In genomic region chrX:38807873-38808272, GRCh38 we compare ENCODE assay signal across 11 cellular contexts. TPM values are rescaled to one million over a fixed set of nuclear protein-coding genes. Genes with fewer than 3 reads are reported as not detected.
DNase-seq lines count a peak whose midpoint lies in the region; ATAC-seq and TF ChIP-seq lines count a peak whose summit lies in the region.
"Had no signal": no experiment of that assay in that cellular context is flagged by ENCODE, and none has a peak within 500 bp of the region (broad histone marks: within the 10 kb centered on the region; RNA-seq: fewer than 3 reads in every experiment).

No MANE protein-coding gene starts in this region.

- no peak for TF ChIP-seq CTCF in H9 (conservative IDR thresholded peaks at IDR 0.05)

- ATAC-seq in CD4-positive, CD25-positive, alpha-beta regulatory T cell (ENCODE audit: low read depth in 2 of 2): no peak

- no peak overlapping the region for H2BK12ac ChIP-seq in H9 (ENCODE audit: insufficient read length, low read depth, low read length)

- no peaks in the 10 kb centered on the region for H3K27me3 Mint-ChIP-seq in CD4-positive, CD25-positive, alpha-beta regulatory T cell
- H3K27me3 Mint-ChIP-seq in H9 (ENCODE audit: low read depth): no peaks in the 10 kb centered on the region
- no peaks in the 10 kb centered on the region for H3K27me3 Mint-ChIP-seq in activated T-helper 1 cell treated with anti-CD3 and anti-CD28 coated beads, Interleukin-12 subunit alpha, Interleukin-12 subunit beta, Interleukin-2, Interleukin-4 antibody, amounts not matched to agents 30 ng/mL and 10 ng/mL and 1 ng/mL, durations not matched to agents 14 hours and 24 hours and 36 hours (ENCODE audit: insufficient read depth)

- no peak overlapping the region for H2AK5ac ChIP-seq in H9 (ENCODE audit: insufficient read length, low read length)

- H3K4me2 ChIP-seq in H9 (ENCODE audit: insufficient read depth, insufficient read length, low read length): no peak overlapping the region

- H2BK20ac ChIP-seq in H9 (ENCODE audit: low read depth, low read length, poor library complexity, severe bottlenecking): no peak overlapping the region

- no peak overlapping the region for H2AFZ ChIP-seq in H9 (ENCODE audit: low read length)

- H3K18ac ChIP-seq in H9 (ENCODE audit: insufficient read length, low read depth, low read length): no peak overlapping the region

- H3K27ac Mint-ChIP-seq in CD4-positive, CD25-positive, alpha-beta regulatory T cell: peak overlapping the region in 2 of 3 donors; percentile 6 to 76
- H3K27ac Mint-ChIP-seq in H9: peak overlapping the region in 1 of 3 experiments; percentile 36; a peak in 2 of 7 replicates
- H3K27ac Mint-ChIP-seq in activated T-helper 1 cell treated with anti-CD3 and anti-CD28 coated beads, Interleukin-12 subunit alpha, Interleukin-12 subunit beta, Interleukin-2, Interleukin-4 antibody, amounts not matched to agents 30 ng/mL and 10 ng/mL and 1 ng/mL, durations not matched to agents 14 hours and 24 hours and 36 hours: peak overlapping the region; percentile 7

- no peaks in the 10 kb centered on the region for H3K36me3 ChIP-seq in CD4-positive, CD25-positive, alpha-beta regulatory T cell (ENCODE audit: control insufficient read depth, insufficient read depth, low read length)
- H3K36me3 ChIP-seq: prostate gland had no signal

- H3K4me3 ChIP-seq in CD4-positive, CD25-positive, alpha-beta regulatory T cell (ENCODE audit: low read depth, low read length): peak overlapping the region; percentile 74
- H3K4me3 ChIP-seq: prostate gland had no signal

- H3K27ac ChIP-seq in CD4-positive, CD25-positive, alpha-beta regulatory T cell (ENCODE audit: insufficient read depth, low read length, poor library complexity, severe bottlenecking): peak overlapping the region; percentile 3
- H3K27ac ChIP-seq in H9 (ENCODE audit: insufficient read length, low read depth, low read length): peak overlapping the region; percentile 10
- H3K27ac ChIP-seq: prostate gland had no signal

- no peak overlapping the region for H2BK120ac ChIP-seq in H9 (ENCODE audit: low read depth, low read length, poor library complexity, severe bottlenecking)

- no peak overlapping the region for H4K5ac ChIP-seq in H9 (ENCODE audit: insufficient read length, low read depth, low read length)

- H3K23me2 ChIP-seq in H9 (ENCODE audit: insufficient read length, low read depth, low read length, poor library complexity, severe bottlenecking): peaks cover 7% of the 10 kb centered on the region

- H3K9ac ChIP-seq in H9 (ENCODE audit: extremely low read depth, insufficient read length, low read length): no peak overlapping the region

- no peaks in the 10 kb centered on the region for H3K36me3 Mint-ChIP-seq in CD4-positive, CD25-positive, alpha-beta regulatory T cell
- H3K36me3 Mint-ChIP-seq in H9 (ENCODE audit: insufficient read depth in 1 of 3, low read depth in 3 of 3): peaks cover 25 to 33% (median 28%) of the 10 kb centered on the region in 3 experiments
- H3K36me3 Mint-ChIP-seq in activated T-helper 1 cell treated with anti-CD3 and anti-CD28 coated beads, Interleukin-12 subunit alpha, Interleukin-12 subunit beta, Interleukin-2, Interleukin-4 antibody, amounts not matched to agents 30 ng/mL and 10 ng/mL and 1 ng/mL, durations not matched to agents 14 hours and 24 hours and 36 hours (ENCODE audit: low read depth): peaks cover 27% of the 10 kb centered on the region

- no peak overlapping the region for H3K56ac ChIP-seq in H9 (ENCODE audit: insufficient read length, low read depth, low read length)

- no peak overlapping the region for H3K23ac ChIP-seq in H9 (ENCODE audit: insufficient read length, low read depth, low read length)

- no peak overlapping the region for H2BK5ac ChIP-seq in H9 (ENCODE audit: insufficient read length, low read length)

- peaks cover 15 to 62% (median 23%) of the 10 kb centered on the region in 4 donors for H3K4me1 Mint-ChIP-seq in CD4-positive, CD25-positive, alpha-beta regulatory T cell
- peaks cover 19 to 20% of the 10 kb centered on the region in 2 experiments for H3K4me1 Mint-ChIP-seq in H9
- peaks cover 33% of the 10 kb centered on the region for H3K4me1 Mint-ChIP-seq in activated T-helper 1 cell treated with anti-CD3 and anti-CD28 coated beads, Interleukin-12 subunit alpha, Interleukin-12 subunit beta, Interleukin-2, Interleukin-4 antibody, amounts not matched to agents 30 ng/mL and 10 ng/mL and 1 ng/mL, durations not matched to agents 14 hours and 24 hours and 36 hours (ENCODE audit: low read depth)

- H3K4me1 ChIP-seq in CD4-positive, CD25-positive, alpha-beta regulatory T cell (ENCODE audit: control insufficient read depth, insufficient read depth, low read length, poor library complexity, severe bottlenecking): peaks cover 20% of the 10 kb centered on the region
- peaks cover 4% of the 10 kb centered on the region for H3K4me1 ChIP-seq in H9 (ENCODE audit: insufficient read depth, low read length)
- H3K4me1 ChIP-seq: prostate gland had no signal

- H3K9me3 ChIP-seq in CD4-positive, CD25-positive, alpha-beta regulatory T cell (ENCODE audit: control insufficient read depth in 2 of 2, low read length in 2 of 2): no peaks in the 10 kb centered on the region
- no peaks in the 10 kb centered on the region for H3K9me3 ChIP-seq in H9 (ENCODE audit: control insufficient read depth, low read depth, low read length)
- H3K9me3 ChIP-seq: prostate gland had no signal

- intact Hi-C loops in activated T-helper 1 cell treated with anti-CD3 and anti-CD28 coated beads, Interleukin-12 subunit alpha, Interleukin-12 subunit beta, Interleukin-2, Interleukin-4 antibody, amounts not matched to agents 30 ng/mL and 10 ng/mL and 1 ng/mL, durations not matched to agents 14 hours and 24 hours and 36 hours (cut with micrococcal nuclease): loop anchor here (2.0 to 10.0 kb wide), 5 partner anchors 164 to 1063 kb away; no protein-coding TSS in a partner anchor

- H3K9me3 Mint-ChIP-seq in CD4-positive, CD25-positive, alpha-beta regulatory T cell: peaks cover 0 to 3% (median 0%) of the 10 kb centered on the region in 7 donors
- H3K9me3 Mint-ChIP-seq in H9: peaks cover 59 to 68% of the 10 kb centered on the region in 2 experiments
- no peaks in the 10 kb centered on the region for H3K9me3 Mint-ChIP-seq in activated T-helper 1 cell treated with anti-CD3 and anti-CD28 coated beads, Interleukin-12 subunit alpha, Interleukin-12 subunit beta, Interleukin-2, Interleukin-4 antibody, amounts not matched to agents 30 ng/mL and 10 ng/mL and 1 ng/mL, durations not matched to agents 14 hours and 24 hours and 36 hours

- H4K91ac ChIP-seq in H9 (ENCODE audit: insufficient read length, low read depth, low read length): no peak overlapping the region

- H3T11ph ChIP-seq in H9 (ENCODE audit: low read length): no peak overlapping the region

- peaks cover 11% of the 10 kb centered on the region; the same call in 1 of the 2 replicates for H3K79me2 ChIP-seq in H9 (ENCODE audit: insufficient read depth, low read length)

- no peaks in the 10 kb centered on the region for H4K20me1 ChIP-seq in H9 (ENCODE audit: control insufficient read depth, insufficient read depth, insufficient read length)

- H2BK15ac ChIP-seq in H9 (ENCODE audit: low read depth, low read length): no peak overlapping the region

- H3K27me3 ChIP-seq in CD4-positive, CD25-positive, alpha-beta regulatory T cell (ENCODE audit: control insufficient read depth, insufficient read depth, low read length): no peaks in the 10 kb centered on the region
- no peaks in the 10 kb centered on the region for H3K27me3 ChIP-seq in H9 (ENCODE audit: insufficient read depth, low read length)

- H3K79me1 ChIP-seq in H9 (ENCODE audit: insufficient read depth, low read depth, low read length, poor library complexity, severe bottlenecking): no peaks in the 10 kb centered on the region

- peak overlapping the region in 2 of 4 donors; percentile 92 to 94 for H3K4me3 Mint-ChIP-seq in CD4-positive, CD25-positive, alpha-beta regulatory T cell
- no peak overlapping the region for H3K4me3 Mint-ChIP-seq in H9
- peak overlapping the region; percentile 89 for H3K4me3 Mint-ChIP-seq in activated T-helper 1 cell treated with anti-CD3 and anti-CD28 coated beads, Interleukin-12 subunit alpha, Interleukin-12 subunit beta, Interleukin-2, Interleukin-4 antibody, amounts not matched to agents 30 ng/mL and 10 ng/mL and 1 ng/mL, durations not matched to agents 14 hours and 24 hours and 36 hours

- no peak overlapping the region for H4K8ac ChIP-seq in H9 (replicated peaks; ENCODE audit: insufficient read length, low read depth, low read length)

- no peak overlapping the region for H3K4ac ChIP-seq in H9 (ENCODE audit: low read depth, low read length)

- H3K14ac ChIP-seq in H9 (ENCODE audit: insufficient read depth, low read length): no peak overlapping the region

- no peak for DNase-seq in CD4-positive, CD25-positive, alpha-beta regulatory T cell
- DNase-seq in H9: no peak
- no peak for DNase-seq in activated T-helper 1 cell treated with anti-CD3 and anti-CD28 coated beads, Interleukin-12 subunit alpha, Interleukin-12 subunit beta, Interleukin-2, Interleukin-4 antibody, amounts not matched to agents 30 ng/mL and 10 ng/mL and 1 ng/mL, durations not matched to agents 14 hours and 24 hours and 36 hours (ENCODE audit: low spot score)
- DNase-seq in iris pigment epithelial cell (ENCODE audit: low read depth): peak; percentile 6
- no peak for DNase-seq in stimulated activated naive CD4-positive, alpha-beta T cell (lab: John Stamatoyannopoulos, UW)
- DNase-seq in LoVo (ENCODE audit: low spot score): no peak
- DNase-seq in hepatic stellate cell (ENCODE audit: low spot score): no peak
- DNase-seq: midbrain; NCI-H2029 treated with DMSO at 0.1 percent for 48 hours; stimulated activated CD4-positive, alpha-beta T cell treated with anti-CD3 and anti-CD28 coated beads, Interleukin-4, amount 100 ng/mL, for 24 hours had no signal

RNA-seq across cellular contexts. Expression of gene MID1IP1, which starts 6.6 kb away (rescaled TPM):
- 13.0 TPM for total RNA-seq in CD4-positive, CD25-positive, alpha-beta regulatory T cell
- polyA plus RNA-seq in CD4-positive, CD25-positive, alpha-beta regulatory T cell: 10 to 100 TPM in 3 of 4 donors, 1 to 10 TPM in 1; 8.8 to 17.3 (median 13.7) TPM
- 100 and 102 TPM in 2 replicates for total RNA-seq in H9 (2021)
- total RNA-seq in activated T-helper 1 cell treated with anti-CD3 and anti-CD28 coated beads, Interleukin-12 subunit alpha, Interleukin-12 subunit beta, Interleukin-2, Interleukin-4 antibody, amounts not matched to agents 30 ng/mL and 10 ng/mL and 1 ng/mL, durations not matched to agents 14 hours and 24 hours and 36 hours: 106 and 108 TPM in 2 replicates
